Comparison of ENCODE assay signal across 10 cellular contexts in the genomic region with DNA sequence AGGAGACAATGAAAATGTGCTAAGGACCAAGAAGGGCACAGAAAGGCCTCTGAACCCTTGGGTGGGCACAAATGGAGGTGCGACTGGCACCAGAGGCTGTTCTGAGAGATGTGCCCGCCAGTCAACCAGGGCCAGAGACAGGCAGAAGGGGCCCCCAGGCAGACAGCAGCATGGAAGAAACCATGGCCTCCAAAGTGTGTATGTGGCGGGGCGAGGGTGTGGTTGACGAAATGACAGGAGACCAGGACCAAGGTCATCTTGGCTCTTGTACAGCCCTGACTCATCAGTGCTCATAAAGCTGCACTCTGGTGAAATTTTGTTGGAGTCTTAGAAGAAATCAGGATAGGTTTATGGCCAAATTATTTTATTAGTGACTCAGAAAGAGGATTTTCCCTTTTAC. TPM values are rescaled to one million over a fixed set of nuclear protein-coding genes. Genes with fewer than 3 reads are reported as not detected.
A peak's percentile ranks its signal among the peaks of the same experiment; 100 is the strongest.
DNase-seq lines count a peak whose midpoint lies in the region; ATAC-seq and TF ChIP-seq lines count a peak whose summit lies in the region.
"Had no signal": no experiment of that assay in that cellular context is flagged by ENCODE, and none has a peak within 500 bp of the region (broad histone marks: within the 10 kb centered on the region; RNA-seq: fewer than 3 reads in every experiment).

No MANE protein-coding gene starts in this region.

- H4K8ac ChIP-seq in H9 (replicated peaks; ENCODE audit: insufficient read length, low read depth, low read length), result no peak overlapping the region

- peaks cover 6% of the 10 kb centered on the region for H3K23me2 ChIP-seq in H9 (ENCODE audit: insufficient read length, low read depth, low read length, poor library complexity, severe bottlenecking)

- 91 to 93% methylated on average over 5 of the region's 5 CpGs for WGBS in tibial nerve, 2 donors
- no CpG with 5 or more reads among the region's 5 CpGs for WGBS in H9 (ENCODE audit: extremely low coverage, insufficient read length, low lambda C conversion rate)

- no peak overlapping the region for H2AFZ ChIP-seq in H9 (ENCODE audit: low read length)

- H2BK20ac ChIP-seq in H9 (ENCODE audit: low read depth, low read length, poor library complexity, severe bottlenecking), result no peak overlapping the region

- ATAC-seq in HG02571 (IDR thresholded peaks at IDR 0.05; ENCODE audit: unreplicated experiment) (no peak), HG03520 (IDR thresholded peaks at IDR 0.05; ENCODE audit: unreplicated experiment) (no peak)

- H4K20me1 ChIP-seq in H9 (ENCODE audit: control insufficient read depth, insufficient read depth, insufficient read length), result no peaks in the 10 kb centered on the region

- H3K4ac ChIP-seq in H9 (ENCODE audit: low read depth, low read length), result no peak overlapping the region

- DNase-seq in MCF 10A (ENCODE audit: unreplicated experiment) (peak; percentile 89), iris pigment epithelial cell (ENCODE audit: low read depth) (peak; percentile 74), tibial nerve (ENCODE audit: low spot score in 2 of 2) (peak; percentile 40 to 70), H9 (no peak), GM20000 (ENCODE audit: low spot score) (no peak)
- DNase-seq: kidney had no signal

- H2BK12ac ChIP-seq in H9 (ENCODE audit: insufficient read length, low read depth, low read length), result no peak overlapping the region

- no peak for TF ChIP-seq CTCF in HEK293 (tag by site-specific recombination; IDR thresholded peaks at IDR 0.05)
- TF ChIP-seq CTCF in MCF 10A (IDR thresholded peaks at IDR 0.05; ENCODE audit: unreplicated experiment), result no peak
- no peak for TF ChIP-seq CTCF in tibial nerve (IDR thresholded peaks at IDR 0.05)
- no peak for TF ChIP-seq CTCF in H9 (conservative IDR thresholded peaks at IDR 0.05)
- no peak for TF ChIP-seq CTCF in GM20000 (IDR thresholded peaks at IDR 0.05; ENCODE audit: extremely low read depth, missing control alignments)

- no peak for TF ChIP-seq POLR2A in tibial nerve (IDR thresholded peaks at IDR 0.05)

- H3K27me3 ChIP-seq in tibial nerve (no peaks in the 10 kb centered on the region), H9 (ENCODE audit: insufficient read depth, low read length) (0 out of 2 replicates have a peak, but pooled peaks cover 2% of the 10 kb centered on the region)

- H3K4me1 ChIP-seq in HEK293 (ENCODE audit: control insufficient read depth, insufficient read depth, low read length), result peaks cover 3% of the 10 kb centered on the region; the same call in 1 of the 2 replicates
- H3K4me1 ChIP-seq in tibial nerve, result peaks cover 0 to 35% (median 10%) of the 10 kb centered on the region in 4 donors
- H3K4me1 ChIP-seq in H9 (ENCODE audit: insufficient read depth, low read length), result peaks cover 3% of the 10 kb centered on the region; the same call in 1 of the 2 replicates

- H3K9me3 Mint-ChIP-seq in MCF 10A (ENCODE audit: unreplicated experiment) (no peaks in the 10 kb centered on the region), H9 (no peaks in the 10 kb centered on the region)
- H3K9me3 Mint-ChIP-seq: central memory CD8-positive, alpha-beta T cell had no signal

- H3K9ac ChIP-seq in H9 (ENCODE audit: extremely low read depth, insufficient read length, low read length), result no peak overlapping the region

- H3K23ac ChIP-seq in H9 (ENCODE audit: insufficient read length, low read depth, low read length), result no peak overlapping the region

- H3K18ac ChIP-seq in H9 (ENCODE audit: insufficient read length, low read depth, low read length), result no peak overlapping the region

- no peak overlapping the region for H2BK15ac ChIP-seq in H9 (ENCODE audit: low read depth, low read length)

- H3K27ac Mint-ChIP-seq in MCF 10A (ENCODE audit: low read depth, unreplicated experiment) (peak overlapping the region; percentile 90), H9 (no peak overlapping the region)

- H3T11ph ChIP-seq in H9 (ENCODE audit: low read length), result no peak overlapping the region

- H3K14ac ChIP-seq in H9 (ENCODE audit: insufficient read depth, low read length), result no peak overlapping the region

- intact Hi-C loops in MCF 10A (cut with micrococcal nuclease), result loop anchor here (1.0 kb wide), 2 partner anchors 32 to 53 kb away; partner anchors contain the start of gene UBE2D4

- H3K4me3 Mint-ChIP-seq in MCF 10A (ENCODE audit: unreplicated experiment) (peak overlapping the region; percentile 43), H9 (no peak overlapping the region)
- H3K4me3 Mint-ChIP-seq: central memory CD8-positive, alpha-beta T cell had no signal

- H2BK5ac ChIP-seq in H9 (ENCODE audit: insufficient read length, low read length), result no peak overlapping the region

- H3K36me3 ChIP-seq in HEK293 (ENCODE audit: control insufficient read depth in 2 of 2, insufficient read depth in 1 of 2, low read length in 2 of 2) (peaks cover 0 to 35% of the 10 kb centered on the region in 2 experiments; a peak in 1 of 3 replicates), tibial nerve (peaks cover 0 to 45% (median 0%) of the 10 kb centered on the region in 3 donors)

- H3K4me3 ChIP-seq in HEK293 (ENCODE audit: low read depth, low read length) (no peak overlapping the region), tibial nerve (no peak overlapping the region)

- H3K9me3 ChIP-seq in HEK293 (ENCODE audit: control insufficient read depth, insufficient read depth, low read depth, low read length), result no peaks in the 10 kb centered on the region
- no peaks in the 10 kb centered on the region for H3K9me3 ChIP-seq in tibial nerve
- H3K9me3 ChIP-seq in H9 (ENCODE audit: control insufficient read depth, low read depth, low read length), result no peaks in the 10 kb centered on the region

- H3K4me1 Mint-ChIP-seq in MCF 10A (ENCODE audit: insufficient read depth, unreplicated experiment), result peaks cover 41% of the 10 kb centered on the region
- peaks cover 37% of the 10 kb centered on the region in 2 experiments for H3K4me1 Mint-ChIP-seq in H9

- no TSS peak for BruUV-seq in MCF 10A (replicated peaks; lab: Mats Ljungman, UMichigan)

- no peak overlapping the region for H4K91ac ChIP-seq in H9 (ENCODE audit: insufficient read length, low read depth, low read length)

- TF ChIP-seq EP300 in tibial nerve (IDR thresholded peaks at IDR 0.05), result no peak

- H4K5ac ChIP-seq in H9 (ENCODE audit: insufficient read length, low read depth, low read length), result no peak overlapping the region

- H3K36me3 Mint-ChIP-seq in MCF 10A (ENCODE audit: insufficient read depth, unreplicated experiment) (peaks cover 37% of the 10 kb centered on the region), H9 (ENCODE audit: insufficient read depth in 1 of 3, low read depth in 3 of 3) (peaks cover 13 to 31% (median 29%) of the 10 kb centered on the region in 3 experiments)

- H3K27ac ChIP-seq in HEK293 (ENCODE audit: extremely low read depth, low read depth, low read length) (no peak overlapping the region), tibial nerve (peak overlapping the region; percentile 44 to 84 (median 66)), H9 (ENCODE audit: insufficient read length, low read depth, low read length) (no peak overlapping the region)

- no peaks in the 10 kb centered on the region for H3K79me2 ChIP-seq in H9 (ENCODE audit: insufficient read depth, low read length)

- no peaks in the 10 kb centered on the region for H3K79me1 ChIP-seq in H9 (ENCODE audit: insufficient read depth, low read depth, low read length, poor library complexity, severe bottlenecking)

- no peaks in the 10 kb centered on the region for H3K27me3 Mint-ChIP-seq in MCF 10A (ENCODE audit: insufficient read depth, unreplicated experiment)
- peaks cover 5% of the 10 kb centered on the region; the same call in 1 of the 2 replicates for H3K27me3 Mint-ChIP-seq in H9 (ENCODE audit: low read depth)
- H3K27me3 Mint-ChIP-seq: central memory CD8-positive, alpha-beta T cell had no signal

- no peak overlapping the region for H3K4me2 ChIP-seq in H9 (ENCODE audit: insufficient read depth, insufficient read length, low read length)

- no peak overlapping the region for H3K56ac ChIP-seq in H9 (ENCODE audit: insufficient read length, low read depth, low read length)

- CTCF ChIA-PET in HEK293 (lab: Yijun Ruan, JAX) (no interaction called here), MCF 10A (lab: Yijun Ruan, JAX) (interaction anchor here (0.8 to 1.6 kb wide), 3 partner anchors 35 to 213 kb away, joined by 3 to 8 read pairs (median 3); no protein-coding TSS in a partner anchor)

- POLR2A ChIA-PET in HEK293 (lab: Yijun Ruan, JAX) (no interaction called here), MCF 10A (lab: Yijun Ruan, JAX) (interaction anchor here (0.6 to 2.5 kb wide), 18 partner anchors 9 to 300 kb away, joined by 3 to 12 read pairs (median 6); partner anchors contain the start of genes COA1, STK17A, UBE2D4 and URGCP)

- no peak overlapping the region for H2AK5ac ChIP-seq in H9 (ENCODE audit: insufficient read length, low read length)

- H2BK120ac ChIP-seq in H9 (ENCODE audit: low read depth, low read length, poor library complexity, severe bottlenecking), result no peak overlapping the region

RNA-seq across cellular contexts. Expression of gene MRPS24, which starts 4.0 kb away (rescaled TPM):
- total RNA-seq in MCF 10A (2022) (176 and 188 TPM in 2 replicates), tibial nerve (10 to 100 TPM; 61.8 to 90.2 (median 82.3) TPM), H9 (2021) (116 and 118 TPM in 2 replicates)

RNA-seq across cellular contexts. Expression of gene URGCP, which starts 33.1 kb away (rescaled TPM):
- total RNA-seq in MCF 10A (2022) (37.2 and 51.1 TPM in 2 replicates), tibial nerve (10 to 100 TPM; 25.7 to 32.0 (median 28.8) TPM), H9 (2021) (30.5 and 30.7 TPM in 2 replicates)

RNA-seq across cellular contexts. Expression of gene UBE2D4, which starts 52.9 kb away (rescaled TPM):
- total RNA-seq in MCF 10A (2022) (11.6 and 13.7 TPM in 2 replicates), tibial nerve (10 to 100 TPM; 12.9 to 18.2 (median 15.1) TPM), H9 (2021) (6.4 and 7.3 TPM in 2 replicates)

Comparison
In these comparisons a context has a peak if more than half of its experiments do, and no peak if none do; other contexts are left out.
1. H3K27ac ChIP-seq: peak in tibial nerve (4 of 4); none in HEK293 (single experiment) and H9 (single experiment).
2. DNase-seq: peak in MCF 10A (single experiment), iris pigment epithelial cell (single experiment) and tibial nerve (2 of 2); none in H9 (single experiment) and GM20000 (single experiment).